Comparison of ENCODE assay signal across 16 cellular contexts in the genomic region with DNA sequence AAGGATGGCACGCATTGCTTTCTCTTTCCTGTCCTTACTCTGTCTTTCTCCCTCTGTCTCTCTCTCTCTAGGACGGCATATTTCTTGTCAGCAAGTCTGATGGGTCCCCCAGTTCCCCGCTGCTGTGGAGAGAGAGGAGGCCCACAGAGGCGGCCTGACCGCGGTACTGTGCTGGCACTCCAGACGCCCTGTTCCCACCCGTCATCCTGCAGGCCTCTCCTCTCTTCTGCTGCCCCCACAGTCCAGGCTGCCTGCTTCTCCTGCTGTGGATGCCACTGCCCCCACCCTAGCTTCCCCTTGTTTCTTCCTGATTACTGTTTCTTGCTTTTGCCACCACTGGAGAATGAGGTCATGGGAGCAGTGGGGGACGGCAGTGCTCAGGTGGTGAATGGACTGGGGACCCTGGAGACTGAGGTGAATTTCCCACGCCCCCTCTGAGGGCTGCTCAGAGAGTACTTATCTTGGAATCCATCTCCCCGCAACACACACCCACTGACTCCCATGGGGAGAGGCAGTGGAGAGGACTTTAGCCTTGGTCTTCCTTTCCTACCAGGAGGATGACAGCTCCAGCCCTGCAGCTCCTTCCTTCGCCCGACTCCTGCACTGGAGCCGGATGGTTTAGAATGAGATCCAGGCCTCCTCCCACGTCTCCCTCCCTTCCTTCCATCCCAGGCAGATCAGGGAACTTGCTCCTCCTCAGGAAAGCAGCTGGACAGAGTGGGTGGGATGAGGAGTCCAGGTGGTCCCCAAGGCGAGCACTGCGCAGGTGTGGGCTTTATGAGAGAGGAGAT.
DNase-seq lines count a peak whose midpoint lies in the region; ATAC-seq lines count a peak whose summit lies in the region.
"Had no signal": no experiment of that assay in that cellular context is flagged by ENCODE, and none has a peak within 500 bp of the region (broad histone marks: within the 10 kb centered on the region; RNA-seq: fewer than 3 reads in every experiment).

No MANE protein-coding gene starts in this region.

- H3K4me3 ChIP-seq in CD8-positive, alpha-beta memory T cell (ENCODE audit: low read length), result no peak overlapping the region
- H3K4me3 ChIP-seq: tibial artery had no signal

- no peaks in the 10 kb centered on the region for H3K36me3 ChIP-seq in CD8-positive, alpha-beta memory T cell (ENCODE audit: insufficient read depth, low read length)
- H3K36me3 ChIP-seq: tibial artery had no signal

- H3K4me1 Mint-ChIP-seq in activated CD8-positive, alpha-beta memory T cell treated with anti-CD3 and anti-CD28 coated beads, Interleukin-2, amount 10 ng/mL, durations not matched to agents 7 days and 5 days, result peaks cover 48% of the 10 kb centered on the region
- peaks cover 48 to 62% (median 55%) of the 10 kb centered on the region in 3 donors for H3K4me1 Mint-ChIP-seq in CD8-positive, alpha-beta memory T cell
- H3K4me1 Mint-ChIP-seq in central memory CD8-positive, alpha-beta T cell, result peaks cover 54% of the 10 kb centered on the region

- CTCF ChIA-PET in activated CD8-positive, alpha-beta memory T cell treated with anti-CD3 and anti-CD28 coated beads, Interleukin-2, amount 10 ng/mL, durations not matched to agents 7 days and 5 days (lab: Charles Lee), result interaction anchor here (0.7 to 3.0 kb wide), 7 partner anchors 26 to 108 kb away, joined by 3 to 29 read pairs (median 11); a partner anchor contains a TSS
- CTCF ChIA-PET in CD8-positive, alpha-beta memory T cell (lab: Charles Lee), result interaction anchor here (1.2 to 7.2 kb wide), 7 partner anchors 11 to 108 kb away, joined by 3 to 68 read pairs (median 11); a partner anchor contains a TSS

- POLR2A ChIA-PET in CD8-positive, alpha-beta memory T cell (lab: Charles Lee), result no interaction called here

- no peaks in the 10 kb centered on the region for H3K9me3 Mint-ChIP-seq in activated CD8-positive, alpha-beta memory T cell treated with anti-CD3 and anti-CD28 coated beads, Interleukin-2, amount 10 ng/mL, durations not matched to agents 7 days and 5 days (ENCODE audit: low read depth)
- H3K9me3 Mint-ChIP-seq in CD8-positive, alpha-beta memory T cell, result no peaks in the 10 kb centered on the region
- H3K9me3 Mint-ChIP-seq in central memory CD8-positive, alpha-beta T cell, result no peaks in the 10 kb centered on the region

- H3K27me3 Mint-ChIP-seq in activated CD8-positive, alpha-beta memory T cell treated with anti-CD3 and anti-CD28 coated beads, Interleukin-2, amount 10 ng/mL, durations not matched to agents 7 days and 5 days, result no peaks in the 10 kb centered on the region
- no peaks in the 10 kb centered on the region for H3K27me3 Mint-ChIP-seq in CD8-positive, alpha-beta memory T cell
- no peaks in the 10 kb centered on the region for H3K27me3 Mint-ChIP-seq in central memory CD8-positive, alpha-beta T cell

- peaks cover 70% of the 10 kb centered on the region for H3K4me1 ChIP-seq in CD8-positive, alpha-beta memory T cell (ENCODE audit: insufficient read depth, low read length)

- H3K36me3 Mint-ChIP-seq in activated CD8-positive, alpha-beta memory T cell treated with anti-CD3 and anti-CD28 coated beads, Interleukin-2, amount 10 ng/mL, durations not matched to agents 7 days and 5 days, result no peaks in the 10 kb centered on the region
- H3K36me3 Mint-ChIP-seq in CD8-positive, alpha-beta memory T cell, result peaks cover 0 to 1% (median 0%) of the 10 kb centered on the region in 3 donors
- peaks cover 8% of the 10 kb centered on the region for H3K36me3 Mint-ChIP-seq in central memory CD8-positive, alpha-beta T cell (ENCODE audit: insufficient read depth)

- H3K27ac ChIP-seq in CD8-positive, alpha-beta memory T cell (ENCODE audit: low read depth, low read length), result no peak overlapping the region
- H3K27ac ChIP-seq: tibial artery had no signal

- no peak for DNase-seq in activated CD8-positive, alpha-beta memory T cell treated with anti-CD3 and anti-CD28 coated beads, Interleukin-2, amount 10 ng/mL, durations not matched to agents 7 days and 5 days
- no peak for DNase-seq in activated CD8-positive, alpha-beta memory T cell treated with anti-CD3 and anti-CD28 coated beads for 24 hours
- no peak for DNase-seq in CD8-positive, alpha-beta memory T cell
- no peak for DNase-seq in central memory CD8-positive, alpha-beta T cell (ENCODE audit: low spot score in 2 of 2)
- DNase-seq in posterior cingulate gyrus (peak in 6 of 10 donors; percentile 19 to 90 (median 40)), RKO (ENCODE audit: low spot score) (no peak)
- DNase-seq: EL, GOT3, IMR-90, MM.1S, NCI-H1694 treated with DMSO at 0.1 percent for 48 hours, NCI-H345, tibial artery had no signal

- H3K27ac Mint-ChIP-seq in activated CD8-positive, alpha-beta memory T cell treated with anti-CD3 and anti-CD28 coated beads, Interleukin-2, amount 10 ng/mL, durations not matched to agents 7 days and 5 days, result peak overlapping the region; percentile 46
- H3K27ac Mint-ChIP-seq in CD8-positive, alpha-beta memory T cell, result peak overlapping the region; percentile 67 to 99 (median 84)
- peak overlapping the region; percentile 96 for H3K27ac Mint-ChIP-seq in central memory CD8-positive, alpha-beta T cell (ENCODE audit: low read depth)

- H3K4me3 Mint-ChIP-seq in activated CD8-positive, alpha-beta memory T cell treated with anti-CD3 and anti-CD28 coated beads, Interleukin-2, amount 10 ng/mL, durations not matched to agents 7 days and 5 days, result no peak overlapping the region
- H3K4me3 Mint-ChIP-seq in CD8-positive, alpha-beta memory T cell, result peak overlapping the region in 3 of 7 donors; percentile 23 to 58 (median 41)
- H3K4me3 Mint-ChIP-seq in central memory CD8-positive, alpha-beta T cell, result peak overlapping the region; percentile 54

- intact Hi-C loops in posterior cingulate gyrus (cut with DNase I), result no loop called here

- H3K9me3 ChIP-seq in CD8-positive, alpha-beta memory T cell (ENCODE audit: low read length), result no peaks in the 10 kb centered on the region
- H3K9me3 ChIP-seq: tibial artery had no signal

- H3K27me3 ChIP-seq in CD8-positive, alpha-beta memory T cell (ENCODE audit: insufficient read depth, low read length, poor library complexity, severe bottlenecking), result no peaks in the 10 kb centered on the region
- H3K27me3 ChIP-seq: tibial artery had no signal

- no peak for ATAC-seq in activated CD8-positive, alpha-beta memory T cell treated with anti-CD3 and anti-CD28 coated beads, Interleukin-2, amount 10 ng/mL, durations not matched to agents 7 days and 5 days
- no peak for ATAC-seq in central memory CD8-positive, alpha-beta T cell (replicated peaks; ENCODE audit: extremely low read depth, poor library complexity, severe bottlenecking)
- no peak for ATAC-seq in HG03520 (IDR thresholded peaks at IDR 0.05; ENCODE audit: unreplicated experiment)
- no peak for ATAC-seq in GM21529 (IDR thresholded peaks at IDR 0.05; ENCODE audit: unreplicated experiment)
- ATAC-seq: Panc1 had no signal

Comparison
In these comparisons a context has a peak if more than half of its experiments do, and no peak if none do; other contexts are left out.
1. DNase-seq: peak in posterior cingulate gyrus (6 of 10); none in activated CD8-positive, alpha-beta memory T cell treated with anti-CD3 and anti-CD28 coated beads, Interleukin-2, amount 10 ng/mL, durations not matched to agents 7 days and 5 days (single experiment), activated CD8-positive, alpha-beta memory T cell treated with anti-CD3 and anti-CD28 coated beads for 24 hours (single experiment), CD8-positive, alpha-beta memory T cell (0 of 5), central memory CD8-positive, alpha-beta T cell (0 of 2) and RKO (single experiment).
2. H3K27ac Mint-ChIP-seq: peak in every context shown above with its lines; median percentile 96 in central memory CD8-positive, alpha-beta T cell; 84 in CD8-positive, alpha-beta memory T cell; 46 in activated CD8-positive, alpha-beta memory T cell treated with anti-CD3 and anti-CD28 coated beads, Interleukin-2, amount 10 ng/mL, durations not matched to agents 7 days and 5 days.